9 cellular contexts compared by ENCODE assay signal in genomic region chr4:6250235-6250983, GRCh38.
DNase-seq lines count a peak whose midpoint lies in the region; ATAC-seq and TF ChIP-seq lines count a peak whose summit lies in the region.
"Had no signal": no experiment of that assay in that cellular context is flagged by ENCODE, and none has a peak within 500 bp of the region (broad histone marks: within the 10 kb centered on the region; RNA-seq: fewer than 3 reads in every experiment).

No MANE protein-coding gene starts in this region.

- H3K4me3 Mint-ChIP-seq in activated T-cell treated with anti-CD3 and anti-CD28 coated beads, Interleukin-2, amount 50 U/mL, for 24 hours = no peak overlapping the region

- H3K27ac Mint-ChIP-seq in activated T-cell treated with anti-CD3 and anti-CD28 coated beads, Interleukin-2, amount 50 U/mL, for 24 hours = no peak overlapping the region

- DNase-seq in GM13977 (ENCODE audit: low spot score) (peak; percentile 85), NCI-H2081 treated with DMSO at 0.1 percent for 48 hours (lab: John Stamatoyannopoulos, UW) (peak; percentile 51), glomerular visceral epithelial cell (ENCODE audit: extremely low spot score) (peak; percentile 72), putamen (ENCODE audit: low spot score) (peak; percentile 80)
- DNase-seq in activated T-cell treated with anti-CD3 and anti-CD28 coated beads, Interleukin-2, amount 50 U/mL, for 24 hours = peak; percentile 37
- DNase-seq in activated naive CD4-positive, alpha-beta T cell treated with anti-CD3 and anti-CD28 coated beads, Interleukin-2, amount 50 U/mL, for 16 hours = no peak

- ATAC-seq in GM21825 (IDR thresholded peaks at IDR 0.05; ENCODE audit: unreplicated experiment) = no peak

- in situ Hi-C loops in GM13977 (cut with MboI; ENCODE audit: low pct_unique_long_range_greater_than_20kb, low sequenced_read_pairs, unreplicated experiment) = loop anchor here (5.0 kb wide), 1 partner anchor 77 kb away; no protein-coding TSS in a partner anchor

- no peak overlapping the region for H3K27ac ChIP-seq in C4-2B
- H3K27ac ChIP-seq: skin epidermis had no signal

- no peaks in the 10 kb centered on the region for H3K36me3 Mint-ChIP-seq in activated T-cell treated with anti-CD3 and anti-CD28 coated beads, Interleukin-2, amount 50 U/mL, for 24 hours (ENCODE audit: low read depth)

- H3K9me3 Mint-ChIP-seq in activated T-cell treated with anti-CD3 and anti-CD28 coated beads, Interleukin-2, amount 50 U/mL, for 24 hours = no peaks in the 10 kb centered on the region

- H3K4me1 Mint-ChIP-seq in activated T-cell treated with anti-CD3 and anti-CD28 coated beads, Interleukin-2, amount 50 U/mL, for 24 hours (ENCODE audit: low read depth) = peaks cover 2% of the 10 kb centered on the region

- H3K27me3 Mint-ChIP-seq in activated T-cell treated with anti-CD3 and anti-CD28 coated beads, Interleukin-2, amount 50 U/mL, for 24 hours = peaks cover 49% of the 10 kb centered on the region

- TF ChIP-seq CTCF in C4-2B (conservative IDR thresholded peaks at IDR 0.05) (peak; percentile 80), GM13977 (IDR thresholded peaks at IDR 0.05; ENCODE audit: extremely low read depth, insufficient read depth, missing control alignments) (peak; percentile 76)
